8 cellular contexts compared by ENCODE assay signal in the genomic region with DNA sequence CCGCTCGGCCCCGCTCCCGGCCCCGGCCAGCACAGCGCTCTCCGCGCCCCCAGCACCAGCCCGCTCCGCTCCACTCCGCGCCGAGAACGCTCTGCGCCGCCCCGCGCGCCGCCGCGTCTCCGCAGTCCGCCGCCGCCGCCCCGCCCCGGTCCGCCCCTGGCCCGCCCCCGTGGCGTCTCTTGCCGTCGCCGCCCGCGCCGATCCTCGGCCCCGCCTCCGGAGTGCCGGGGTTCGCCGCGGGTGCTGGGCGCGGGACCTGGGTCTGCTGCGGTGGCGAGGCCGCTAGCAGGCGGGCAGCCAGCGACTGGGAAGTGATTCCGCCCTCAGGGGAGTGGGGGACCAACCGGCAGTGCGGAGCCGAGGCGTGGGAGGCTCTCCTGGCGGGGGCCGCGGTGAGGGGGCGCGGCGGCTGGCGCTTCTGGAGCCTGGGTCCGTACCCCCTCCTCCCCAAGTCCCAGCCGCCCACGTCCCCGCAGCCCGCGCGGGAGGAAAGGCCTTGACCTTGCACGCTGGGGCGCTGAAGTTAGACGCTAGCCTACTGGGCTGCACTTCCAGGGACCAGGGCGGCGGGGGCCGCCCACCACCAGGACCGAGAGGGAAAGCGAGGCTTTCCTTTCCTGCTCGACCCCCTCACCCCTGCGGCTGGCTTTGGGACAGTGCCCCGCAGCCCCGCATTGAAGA.
DNase-seq lines count a peak whose midpoint lies in the region; ATAC-seq and TF ChIP-seq lines count a peak whose summit lies in the region.

A gene with protein sequence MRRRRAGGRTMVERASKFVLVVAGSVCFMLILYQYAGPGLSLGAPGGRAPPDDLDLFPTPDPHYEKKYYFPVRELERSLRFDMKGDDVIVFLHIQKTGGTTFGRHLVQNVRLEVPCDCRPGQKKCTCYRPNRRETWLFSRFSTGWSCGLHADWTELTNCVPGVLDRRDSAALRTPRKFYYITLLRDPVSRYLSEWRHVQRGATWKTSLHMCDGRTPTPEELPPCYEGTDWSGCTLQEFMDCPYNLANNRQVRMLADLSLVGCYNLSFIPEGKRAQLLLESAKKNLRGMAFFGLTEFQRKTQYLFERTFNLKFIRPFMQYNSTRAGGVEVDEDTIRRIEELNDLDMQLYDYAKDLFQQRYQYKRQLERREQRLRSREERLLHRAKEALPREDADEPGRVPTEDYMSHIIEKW (minus strand): TSS at position 93 of the 681 bp plus-strand sequence. CDS start 305 bp downstream, outside the sequence.

- peaks cover 34% of the 10 kb centered on the region for H3K27me3 Mint-ChIP-seq in nephron progenitor cell (ENCODE audit: low read depth, poor library complexity)
- peaks cover 3% of the 10 kb centered on the region for H3K27me3 Mint-ChIP-seq in stimulated activated naive CD8-positive, alpha-beta T cell treated with anti-CD3 and anti-CD28 coated beads, Interleukin-15, Interleukin-2, amounts not matched to agents 100 ng/mL and 50 ng/mL, for 24 hours

- no peaks in the 10 kb centered on the region for H3K9me3 ChIP-seq in DOHH2 (ENCODE audit: control insufficient read depth, insufficient read depth, low read length)

- H3K9me2 ChIP-seq in DOHH2 (replicated peaks; ENCODE audit: control insufficient read depth, low read length), result no peaks in the 10 kb centered on the region

- H3K79me2 ChIP-seq in DOHH2 (ENCODE audit: control insufficient read depth, low read length), result peaks cover 40% of the 10 kb centered on the region

- peak; percentile 59 for ATAC-seq in GM21576 (IDR thresholded peaks at IDR 0.05; ENCODE audit: unreplicated experiment)

- peak within 1 kb of the TSS; percentile 89 for H3K4me3 Mint-ChIP-seq in nephron progenitor cell
- H3K4me3 Mint-ChIP-seq in stimulated activated naive CD8-positive, alpha-beta T cell treated with anti-CD3 and anti-CD28 coated beads, Interleukin-15, Interleukin-2, amounts not matched to agents 100 ng/mL and 50 ng/mL, for 24 hours, result peak within 1 kb of the TSS; percentile 86

- H4K20me1 ChIP-seq in DOHH2 (ENCODE audit: control insufficient read depth, insufficient read depth, low read depth, low read length), result peaks cover 20% of the 10 kb centered on the region

- H3K4me2 ChIP-seq in DOHH2 (ENCODE audit: low read length), result peak within 1 kb of the TSS; percentile 89

- peaks cover 17% of the 10 kb centered on the region for H3K27me3 ChIP-seq in DOHH2 (ENCODE audit: control insufficient read depth, low read length)

- H3K4me1 ChIP-seq in DOHH2 (ENCODE audit: control insufficient read depth, low read length), result peaks cover 21% of the 10 kb centered on the region

- no peak; the same call in 1 of the 2 replicates for TF ChIP-seq RAD21 in Ishikawa (IDR thresholded peaks at IDR 0.05; ENCODE audit: low read depth)

- peak; percentile 72 for DNase-seq in SIG-M5 treated with dmso at 0.1 percent for 504 hours (lab: John Stamatoyannopoulos, UW; ENCODE audit: unreplicated experiment)
- peak; percentile 96 for DNase-seq in activated effector memory CD4-positive, alpha-beta T cell treated with anti-CD3 and anti-CD28 coated beads, Interleukin-2, amount 50 U/mL, for 16 hours
- peak; percentile 37 for DNase-seq in fibroblast of the conjunctiva (ENCODE audit: low read depth)
- DNase-seq in nephron progenitor cell, result peak; percentile 94

- H3K27ac Mint-ChIP-seq in nephron progenitor cell, result no peak within 1 kb of the TSS
- H3K27ac Mint-ChIP-seq in stimulated activated naive CD8-positive, alpha-beta T cell treated with anti-CD3 and anti-CD28 coated beads, Interleukin-15, Interleukin-2, amounts not matched to agents 100 ng/mL and 50 ng/mL, for 24 hours, result peak within 1 kb of the TSS; percentile 72

- H3K9me3 Mint-ChIP-seq in nephron progenitor cell, result no peaks in the 10 kb centered on the region
- no peaks in the 10 kb centered on the region for H3K9me3 Mint-ChIP-seq in stimulated activated naive CD8-positive, alpha-beta T cell treated with anti-CD3 and anti-CD28 coated beads, Interleukin-15, Interleukin-2, amounts not matched to agents 100 ng/mL and 50 ng/mL, for 24 hours

- H3K36me3 Mint-ChIP-seq in nephron progenitor cell (ENCODE audit: low read depth), result peaks cover 5% of the 10 kb centered on the region
- peaks cover 4% of the 10 kb centered on the region for H3K36me3 Mint-ChIP-seq in stimulated activated naive CD8-positive, alpha-beta T cell treated with anti-CD3 and anti-CD28 coated beads, Interleukin-15, Interleukin-2, amounts not matched to agents 100 ng/mL and 50 ng/mL, for 24 hours (ENCODE audit: low read depth)

- TF ChIP-seq CTCF in DOHH2 (IDR thresholded peaks at IDR 0.05; ENCODE audit: low read depth, low read length, poor library complexity, severe bottlenecking) (no peak), nephron progenitor cell (IDR thresholded peaks at IDR 0.05) (no peak)

- H3F3A ChIP-seq in DOHH2 (ENCODE audit: control insufficient read depth, insufficient read depth), result no peaks in the 10 kb centered on the region

- no peak for TF ChIP-seq EP300 in Ishikawa (IDR thresholded peaks at IDR 0.05; ENCODE audit: borderline replicate concordance)

- H3K36me3 ChIP-seq in DOHH2 (ENCODE audit: control insufficient read depth, low read length), result peaks cover 11% of the 10 kb centered on the region; the same call in 1 of the 2 replicates

- H3K27ac ChIP-seq in DOHH2 (ENCODE audit: low read depth, low read length), result no peak within 1 kb of the TSS

- H3K4me1 Mint-ChIP-seq in nephron progenitor cell, result peaks cover 48% of the 10 kb centered on the region
- peaks cover 39% of the 10 kb centered on the region for H3K4me1 Mint-ChIP-seq in stimulated activated naive CD8-positive, alpha-beta T cell treated with anti-CD3 and anti-CD28 coated beads, Interleukin-15, Interleukin-2, amounts not matched to agents 100 ng/mL and 50 ng/mL, for 24 hours (ENCODE audit: low read depth)

- peak within 1 kb of the TSS; percentile 77 for H3K4me3 ChIP-seq in DOHH2 (ENCODE audit: low read length)

TF ChIP-seq in Ishikawa, 13 proteins besides CTCF, POLR2A, EP300 and RAD21:
- peak; percentile 87 for TF ChIP-seq EGR1 (IDR thresholded peaks at IDR 0.05)
- TF ChIP-seq, protein P1, sequence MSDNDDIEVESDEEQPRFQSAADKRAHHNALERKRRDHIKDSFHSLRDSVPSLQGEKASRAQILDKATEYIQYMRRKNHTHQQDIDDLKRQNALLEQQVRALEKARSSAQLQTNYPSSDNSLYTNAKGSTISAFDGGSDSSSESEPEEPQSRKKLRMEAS (IDR thresholded peaks at IDR 0.05), result peak; percentile 11; the same call in 1 of the 2 replicates
- TF ChIP-seq TAF1 (IDR thresholded peaks at IDR 0.05; ENCODE audit: low read depth), result peak; percentile 67
- no peak for TF ChIP-seq CREB1 (IDR thresholded peaks at IDR 0.05; ENCODE audit: low read depth)
- peak; percentile 88 for TF ChIP-seq ZBTB7A (IDR thresholded peaks at IDR 0.05; ENCODE audit: low read depth)

Comparison
In these comparisons a context has a peak if more than half of its experiments do, and no peak if none do; other contexts are left out.
1. DNase-seq: peak in every context shown above with its lines; median percentile 96 in activated effector memory CD4-positive, alpha-beta T cell treated with anti-CD3 and anti-CD28 coated beads, Interleukin-2, amount 50 U/mL, for 16 hours; 94 in nephron progenitor cell; 72 in SIG-M5 treated with dmso at 0.1 percent for 504 hours; 37 in fibroblast of the conjunctiva.